15 cellular contexts compared by ENCODE assay signal in genomic region chr1:228918335-228918734, GRCh38.
DNase-seq lines count a peak whose midpoint lies in the region; ATAC-seq, FAIRE-seq and TF ChIP-seq lines count a peak whose summit lies in the region.
"Had no signal": no experiment of that assay in that cellular context is flagged by ENCODE, and none has a peak within 500 bp of the region (broad histone marks: within the 10 kb centered on the region; RNA-seq: fewer than 3 reads in every experiment).

No MANE protein-coding gene starts in this region.

- H3K9me3 ChIP-seq in left ventricle myocardium inferior (replicated peaks): peaks cover 3% of the 10 kb centered on the region
- H3K9me3 ChIP-seq in endodermal cell (ENCODE audit: control insufficient read depth, low read length): peaks cover 8% of the 10 kb centered on the region
- no peaks in the 10 kb centered on the region for H3K9me3 ChIP-seq in HepG2 (ENCODE audit: low read length)
- H3K9me3 ChIP-seq in trophoblast cell (ENCODE audit: insufficient read depth, low read depth, low read length): peaks cover 2% of the 10 kb centered on the region
- H3K9me3 ChIP-seq in suprapubic skin: no peaks in the 10 kb centered on the region
- H3K9me3 ChIP-seq: HAP-1 had no signal

- no peak overlapping the region for H3K4me3 Mint-ChIP-seq in endodermal cell
- H3K4me3 Mint-ChIP-seq: CD4-positive, CD25-positive, alpha-beta regulatory T cell; HFFc6 had no signal

- no peak overlapping the region for H2AK5ac ChIP-seq in trophoblast cell (ENCODE audit: low read length)

- H4K20me1 ChIP-seq in HepG2 (ENCODE audit: insufficient read depth, low read length): no peaks in the 10 kb centered on the region
- H4K20me1 ChIP-seq: BLaER1 treated with 17β-estradiol and CSF1 and Interleukin-3, amounts not matched to agents 10 nM and 100 nM had no signal

- H3K4me3 ChIP-seq in left ventricle myocardium inferior: no peak overlapping the region
- no peak overlapping the region for H3K4me3 ChIP-seq in endodermal cell (ENCODE audit: low read length)
- no peak overlapping the region for H3K4me3 ChIP-seq in HepG2 (replicated peaks in 1 of 3; ENCODE audit: insufficient read depth in 1 of 3, low read depth in 2 of 3, low read length in 3 of 3)
- no peak overlapping the region for H3K4me3 ChIP-seq in trophoblast cell (ENCODE audit: low read depth, low read length)
- H3K4me3 ChIP-seq in suprapubic skin: no peak overlapping the region
- H3K4me3 ChIP-seq: BLaER1 treated with 17β-estradiol and CSF1 and Interleukin-3, amounts not matched to agents 10 nM and 100 nM; HAP-1 had no signal

- H3K4me2 ChIP-seq in HepG2 (ENCODE audit: low read depth, low read length) (no peak overlapping the region; the same call in 1 of the 2 replicates), trophoblast cell (ENCODE audit: low read length) (no peak overlapping the region)
- H3K4me2 ChIP-seq: BLaER1 treated with 17β-estradiol and CSF1 and Interleukin-3, amounts not matched to agents 10 nM and 100 nM had no signal

- peaks cover 9% of the 10 kb centered on the region for H3K9me3 Mint-ChIP-seq in endodermal cell

- peaks cover 26% of the 10 kb centered on the region for H3K27me3 Mint-ChIP-seq in endodermal cell (ENCODE audit: insufficient read depth)
- H3K27me3 Mint-ChIP-seq: CD4-positive, CD25-positive, alpha-beta regulatory T cell had no signal

- peak overlapping the region; percentile 27 for H4K91ac ChIP-seq in trophoblast cell (ENCODE audit: low read depth, low read length)

- H3K79me2 ChIP-seq in HepG2 (ENCODE audit: insufficient read depth, low read length): no peaks in the 10 kb centered on the region
- H3K79me2 ChIP-seq in trophoblast cell (ENCODE audit: control insufficient read depth, insufficient read depth, low read length, poor library complexity): no peaks in the 10 kb centered on the region

- peak; percentile 21 for FAIRE-seq in HepG2 (lab: Jason Lieb, UNC)
- FAIRE-seq: H1 had no signal

- H3K23ac ChIP-seq in trophoblast cell (ENCODE audit: low read length): no peak overlapping the region

- peak overlapping the region; percentile 25 for H3K14ac ChIP-seq in trophoblast cell (ENCODE audit: low read length)

- in situ Hi-C loops in HepG2 (cut with HindIII; ENCODE audit: extremely low pct_ligation_motif_present, low pct_unique_long_range_greater_than_20kb): no loop called here

- no peak overlapping the region for H3K27ac Mint-ChIP-seq in endodermal cell
- H3K27ac Mint-ChIP-seq: CD4-positive, CD25-positive, alpha-beta regulatory T cell; HFFc6 had no signal

- no TSS peak for BruUV-seq in HepG2 (replicated peaks; lab: Mats Ljungman, UMichigan)

- H3K4me1 ChIP-seq in left ventricle myocardium inferior (peaks cover 9% of the 10 kb centered on the region), endodermal cell (ENCODE audit: control insufficient read depth, insufficient read depth, low read length) (no peaks in the 10 kb centered on the region), HepG2 (ENCODE audit: insufficient read depth, low read length) (peaks cover 40% of the 10 kb centered on the region), trophoblast cell (ENCODE audit: control insufficient read depth in 1 of 2, insufficient read depth in 2 of 2, low read length in 2 of 2) (peaks cover 11 to 13% of the 10 kb centered on the region in 2 experiments), suprapubic skin (no peaks in the 10 kb centered on the region)
- H3K4me1 ChIP-seq: HAP-1 had no signal

- H2AFZ ChIP-seq in HepG2 (ENCODE audit: low read length) (no peak overlapping the region), trophoblast cell (ENCODE audit: insufficient read depth, low read length, poor library complexity) (no peak overlapping the region)

- POLR2A ChIA-PET in HepG2 (lab: Yijun Ruan, JAX): interaction anchor here (0.8 to 1.4 kb wide), 3 partner anchors 15 to 81 kb away, joined by 3 to 5 read pairs (median 3); no protein-coding TSS in a partner anchor

- H3K27me3 ChIP-seq in left ventricle myocardium inferior (ENCODE audit: low read depth) (no peaks in the 10 kb centered on the region), endodermal cell (ENCODE audit: control insufficient read depth, insufficient read depth, low read length, poor library complexity, severe bottlenecking) (peaks cover 24% of the 10 kb centered on the region), HepG2 (ENCODE audit: control insufficient read depth in 1 of 2, insufficient read depth in 2 of 2, low read length in 2 of 2) (peaks cover 0 to 2% of the 10 kb centered on the region in 2 experiments; a peak in 1 of 5 replicates), trophoblast cell (ENCODE audit: insufficient read depth, low read length) (no peaks in the 10 kb centered on the region), suprapubic skin (no peaks in the 10 kb centered on the region)
- H3K27me3 ChIP-seq: BLaER1 treated with 17β-estradiol and CSF1 and Interleukin-3, amounts not matched to agents 10 nM and 100 nM had no signal

- H3K79me1 ChIP-seq in trophoblast cell (ENCODE audit: low read length): peaks cover 3% of the 10 kb centered on the region

- peak overlapping the region; percentile 50 for H2BK12ac ChIP-seq in trophoblast cell (ENCODE audit: low read length)

- H2BK5ac ChIP-seq in trophoblast cell (ENCODE audit: low read depth, low read length, poor library complexity): no peak overlapping the region

- TF ChIP-seq RAD21 in HepG2 (CRISPR knock-in tag; IDR thresholded peaks at IDR 0.05): 0 out of 2 replicates have a peak, but pooled peaks have one; percentile 21

- no peak for TF ChIP-seq EP300 in HepG2 (IDR thresholded peaks at IDR 0.05; ENCODE audit: low read depth in 2 of 2, low read length in 2 of 2)
- TF ChIP-seq EP300 in HepG2 (CRISPR knock-in tag; IDR thresholded peaks at IDR 0.05; ENCODE audit: borderline replicate concordance): no peak
- TF ChIP-seq EP300 in suprapubic skin (IDR thresholded peaks at IDR 0.05): no peak

- H3K27ac ChIP-seq in left ventricle myocardium inferior (replicated peaks): no peak overlapping the region
- no peak overlapping the region for H3K27ac ChIP-seq in endodermal cell (ENCODE audit: low read depth, low read length)
- H3K27ac ChIP-seq in HepG2 (ENCODE audit: extremely low read length, insufficient read depth, low read length): no peak overlapping the region
- no peak overlapping the region for H3K27ac ChIP-seq in trophoblast cell (ENCODE audit: low read depth, low read length)
- H3K27ac ChIP-seq in suprapubic skin: no peak overlapping the region
- H3K27ac ChIP-seq: BLaER1 treated with 17β-estradiol and CSF1 and Interleukin-3, amounts not matched to agents 10 nM and 100 nM had no signal

- TF ChIP-seq POLR2A in HepG2 (IDR thresholded peaks at IDR 0.05; ENCODE audit: insufficient read depth in 1 of 2, low read depth in 2 of 2, low read length in 2 of 2) (no peak), suprapubic skin (IDR thresholded peaks at IDR 0.05) (no peak)

- H3K36me3 Mint-ChIP-seq in endodermal cell (ENCODE audit: low read depth): peaks cover 3% of the 10 kb centered on the region
- H3K36me3 Mint-ChIP-seq: CD4-positive, CD25-positive, alpha-beta regulatory T cell had no signal

- peak; percentile 83 for ATAC-seq in Right ventricle myocardium superior (ENCODE audit: poor library complexity)
- peak; percentile 89 for ATAC-seq in HepG2
- no peak for ATAC-seq in HG03571 (IDR thresholded peaks at IDR 0.05; ENCODE audit: unreplicated experiment)

- intact Hi-C loops in Right ventricle myocardium superior (cut with DNase I) (no loop called here), left ventricle myocardium inferior (cut with micrococcal nuclease) (no loop called here), HepG2 (cut with micrococcal nuclease; ENCODE audit: unreplicated experiment) (loop anchor here (2.0 kb wide), 1 partner anchor 30 kb away; no protein-coding TSS in a partner anchor)

- CTCF ChIA-PET in HepG2 (lab: Yijun Ruan, JAX; ENCODE audit: low intra/inter-chr PET ratio, low total read pairs): no interaction called here

- H3K18ac ChIP-seq in trophoblast cell (ENCODE audit: low read length): no peak overlapping the region

- H3K4ac ChIP-seq in trophoblast cell (ENCODE audit: low read depth, low read length): no peak overlapping the region

- TF ChIP-seq CTCF in left ventricle myocardium inferior (IDR thresholded peaks at IDR 0.05; ENCODE audit: borderline replicate concordance) (no peak), endodermal cell (conservative IDR thresholded peaks at IDR 0.05) (no peak), HepG2 (CRISPR knock-in tag; IDR thresholded peaks at IDR 0.05) (peak; percentile 76), suprapubic skin (IDR thresholded peaks at IDR 0.05) (no peak)

- H3K36me3 ChIP-seq in left ventricle myocardium inferior: no peaks in the 10 kb centered on the region
- no peaks in the 10 kb centered on the region for H3K36me3 ChIP-seq in endodermal cell (ENCODE audit: control insufficient read depth, insufficient read depth, low read length)
- no peaks in the 10 kb centered on the region for H3K36me3 ChIP-seq in HepG2 (replicated peaks in 1 of 2; ENCODE audit: control insufficient read depth in 1 of 2, insufficient read depth in 2 of 2, low read length in 2 of 2)
- H3K36me3 ChIP-seq in trophoblast cell (ENCODE audit: control insufficient read depth in 1 of 2, insufficient read depth in 2 of 2, low read length in 2 of 2): no peaks in the 10 kb centered on the region
- no peaks in the 10 kb centered on the region for H3K36me3 ChIP-seq in suprapubic skin
- H3K36me3 ChIP-seq: BLaER1 treated with 17β-estradiol and CSF1 and Interleukin-3, amounts not matched to agents 10 nM and 100 nM; HAP-1 had no signal

- H3K9ac ChIP-seq in endodermal cell (ENCODE audit: extremely low read depth, low read length, poor library complexity, severe bottlenecking) (no peak overlapping the region), HepG2 (ENCODE audit: insufficient read depth, low read depth, low read length) (no peak overlapping the region), trophoblast cell (ENCODE audit: low read length) (no peak overlapping the region)
- H3K9ac ChIP-seq: BLaER1 treated with 17β-estradiol and CSF1 and Interleukin-3, amounts not matched to agents 10 nM and 100 nM had no signal

- peaks cover 28% of the 10 kb centered on the region for H3K4me1 Mint-ChIP-seq in endodermal cell

- WGBS in endodermal cell (ENCODE audit: insufficient coverage in 1 of 2, insufficient read length in 1 of 2), 2 experiments: 72 to 73% methylated on average over 3 to 4 of the region's 4 CpGs
- WGBS in HepG2 (ENCODE audit: low lambda C conversion rate): 30% methylated on average over 4 of the region's 4 CpGs
- no CpG with 5 or more reads among the region's 4 CpGs for WGBS in trophoblast cell (ENCODE audit: extremely low coverage, insufficient coverage, insufficient read length)
- WGBS in suprapubic skin: 78% methylated on average over 4 of the region's 4 CpGs

- H4K8ac ChIP-seq in trophoblast cell (ENCODE audit: low read depth, low read length): peak overlapping the region; percentile 16

- no peak for DNase-seq in Right ventricle myocardium superior
- DNase-seq in left ventricle myocardium inferior: no peak
- DNase-seq in endodermal cell: peak; percentile 71
- peak; percentile 33 for DNase-seq in HepG2 (ENCODE audit: low spot score)
- no peak for DNase-seq in trophoblast cell
- DNase-seq in NCI-H82 treated with DMSO at 0.1 percent for 48 hours (lab: John Stamatoyannopoulos, UW; ENCODE audit: unreplicated experiment): no peak
- no peak for DNase-seq in suprapubic skin (ENCODE audit: low spot score in 2 of 2)
- DNase-seq: ACHN; CD4-positive, CD25-positive, alpha-beta regulatory T cell; DMS53; HFFc6 had no signal

- no peak overlapping the region for H4K12ac ChIP-seq in trophoblast cell (ENCODE audit: low read depth, low read length)

- no peak overlapping the region for H2BK120ac ChIP-seq in trophoblast cell (ENCODE audit: insufficient read depth, low read length, poor library complexity)

Comparison
In these comparisons a context has a peak if more than half of its experiments do, and no peak if none do; other contexts are left out.
1. DNase-seq: peak in endodermal cell (single experiment) and HepG2 (single experiment); none in Right ventricle myocardium superior (single experiment), left ventricle myocardium inferior (single experiment), trophoblast cell (0 of 2), NCI-H82 treated with DMSO at 0.1 percent for 48 hours (single experiment) and suprapubic skin (0 of 2).